Comparison of ENCODE assay signal across 8 cellular contexts in the genomic region with DNA sequence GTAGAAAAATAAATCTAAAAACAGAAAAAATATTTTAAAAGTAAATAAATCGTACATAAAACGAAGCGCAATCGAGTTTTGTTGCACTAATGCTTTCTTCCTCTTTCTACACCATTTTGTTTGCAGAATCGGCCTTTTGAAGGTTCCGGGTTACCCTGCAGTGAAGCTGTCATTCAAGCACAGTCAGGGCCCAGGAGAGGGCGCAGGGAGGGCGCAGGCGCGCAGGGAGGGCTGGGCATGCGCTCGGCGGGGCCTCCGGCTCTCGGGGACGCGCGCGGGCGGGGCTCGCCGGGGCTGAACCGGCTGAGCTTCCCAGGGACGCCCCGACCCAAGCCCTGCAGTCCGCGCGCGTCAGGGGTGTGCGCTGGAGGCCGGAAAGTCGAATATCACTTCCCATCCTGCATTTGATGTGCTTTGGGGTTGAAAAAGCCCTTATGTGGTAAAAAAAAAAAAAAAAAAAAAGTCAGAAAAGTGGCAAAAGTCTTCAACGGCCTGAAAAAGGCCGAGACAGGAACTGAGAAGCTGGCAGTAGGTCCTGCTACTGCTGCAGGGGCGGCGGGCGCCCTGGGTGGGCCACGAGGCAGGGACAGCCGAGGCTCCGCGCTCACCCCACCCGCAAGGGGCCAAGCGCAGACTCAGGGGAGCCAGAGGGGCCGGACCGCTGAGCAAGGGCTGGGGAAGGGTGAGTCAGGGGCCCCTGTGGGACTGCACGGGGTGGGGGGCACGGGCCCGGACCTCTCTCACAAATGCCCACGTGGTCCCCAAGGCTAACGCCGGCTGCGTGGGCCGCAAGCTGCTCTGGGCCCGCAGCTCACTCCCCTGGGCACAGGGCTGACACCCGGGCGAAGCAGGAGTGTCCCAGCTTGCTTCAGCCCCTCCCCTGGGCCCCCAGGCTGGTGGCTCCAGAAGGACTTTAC. TPM values are rescaled to one million over a fixed set of nuclear protein-coding genes. Genes with fewer than 3 reads are reported as not detected.
DNase-seq lines count a peak whose midpoint lies in the region; ATAC-seq and TF ChIP-seq lines count a peak whose summit lies in the region.

No MANE protein-coding gene starts in this region.

- CTCF ChIA-PET in BJ (lab: Yijun Ruan, JAX): interaction anchor here (0.8 to 2.0 kb wide), 3 partner anchors 9 to 256 kb away, joined by 3 to 5 read pairs (median 3); no protein-coding TSS in a partner anchor

- H3K36me3 ChIP-seq in BJ (ENCODE audit: control insufficient read depth, insufficient read depth, low read length): peaks cover 11% of the 10 kb centered on the region

- DNase-seq in BJ (ENCODE audit: low read depth) (peak; percentile 40), NOMO-1 treated with dmso at 0.1 percent for 144 hours (lab: John Stamatoyannopoulos, UW; ENCODE audit: unreplicated experiment) (peak; percentile 92), activated T-cell treated with anti-CD3 and anti-CD28 coated beads for 24 hours (ENCODE audit: low read depth) (peak; percentile 91), epithelial cell of esophagus (ENCODE audit: low read depth) (peak; percentile 89), midbrain (lab: John Stamatoyannopoulos, UW) (peak; percentile 92)
- peak; percentile 72 to 77 for DNase-seq in stimulated activated CD8-positive, alpha-beta memory T cell treated with anti-CD3 and anti-CD28 coated beads, Interleukin-15, amount 100 ng/mL, for 4 hours (ENCODE audit: low read depth in 2 of 2)

- H3K4me3 ChIP-seq in BJ (ENCODE audit: low read depth, low read length): no peak overlapping the region
- peak overlapping the region; percentile 36 for H3K4me3 ChIP-seq in epithelial cell of esophagus (ENCODE audit: low read length)

- no peaks in the 10 kb centered on the region for H3K27me3 ChIP-seq in BJ (ENCODE audit: control insufficient read depth, insufficient read depth, low read length)

- TF ChIP-seq CTCF in BJ (IDR thresholded peaks at IDR 0.05; ENCODE audit: insufficient read depth, low read depth, low read length) (peak; percentile 43), epithelial cell of esophagus (IDR thresholded peaks at IDR 0.05; ENCODE audit: insufficient read depth, low read depth, low read length, missing control alignments) (peak; percentile 56)

- POLR2A ChIA-PET in BJ (lab: Charles Lee): interaction anchor here (0.6 kb wide), 1 partner anchor 143 kb away, joined by 3 read pairs; no protein-coding TSS in a partner anchor

- peak; percentile 100 for ATAC-seq in GM19328 (IDR thresholded peaks at IDR 0.05; ENCODE audit: unreplicated experiment)
- peak; percentile 100 for ATAC-seq in HG03460 (IDR thresholded peaks at IDR 0.05; ENCODE audit: unreplicated experiment)

RNA-seq across cellular contexts. Expression of a gene that starts 40.5 kb away (rescaled TPM):
- polyA plus RNA-seq in BJ (2011; rRNA removed): 534 and 857 TPM in 2 replicates
- 490 and 492 TPM in 2 replicates for polyA minus RNA-seq in BJ (2011; rRNA and poly(A)+ RNA removed)

Comparison
In these comparisons a context has a peak if more than half of its experiments do, and no peak if none do; other contexts are left out.
1. DNase-seq: peak in every context shown above with its lines; median percentile 92 in NOMO-1 treated with dmso at 0.1 percent for 144 hours; 92 in midbrain; 91 in activated T-cell treated with anti-CD3 and anti-CD28 coated beads for 24 hours; 89 in epithelial cell of esophagus; 74 in stimulated activated CD8-positive, alpha-beta memory T cell treated with anti-CD3 and anti-CD28 coated beads, Interleukin-15, amount 100 ng/mL, for 4 hours; 40 in BJ.